Comparison of ENCODE assay signal across 1 cellular context in genomic region chr15:36401586-36401966, GRCh38.
TF ChIP-seq lines count a peak whose summit lies in the region.

No MANE protein-coding gene starts in this region.

TF ChIP-seq in WTC11, 78 proteins besides CTCF, POLR2A, EP300 and RAD21 (continued from another document):
- TF ChIP-seq USF2 (CRISPR knock-in tag; IDR thresholded peaks at IDR 0.05) (no peak), ZNF425 (CRISPR knock-in tag; conservative IDR thresholded peaks at IDR 0.05) (no peak), ZBTB43 (CRISPR knock-in tag; IDR thresholded peaks at IDR 0.05) (no peak)
